8 cellular contexts compared by ENCODE assay signal in the genomic region with DNA sequence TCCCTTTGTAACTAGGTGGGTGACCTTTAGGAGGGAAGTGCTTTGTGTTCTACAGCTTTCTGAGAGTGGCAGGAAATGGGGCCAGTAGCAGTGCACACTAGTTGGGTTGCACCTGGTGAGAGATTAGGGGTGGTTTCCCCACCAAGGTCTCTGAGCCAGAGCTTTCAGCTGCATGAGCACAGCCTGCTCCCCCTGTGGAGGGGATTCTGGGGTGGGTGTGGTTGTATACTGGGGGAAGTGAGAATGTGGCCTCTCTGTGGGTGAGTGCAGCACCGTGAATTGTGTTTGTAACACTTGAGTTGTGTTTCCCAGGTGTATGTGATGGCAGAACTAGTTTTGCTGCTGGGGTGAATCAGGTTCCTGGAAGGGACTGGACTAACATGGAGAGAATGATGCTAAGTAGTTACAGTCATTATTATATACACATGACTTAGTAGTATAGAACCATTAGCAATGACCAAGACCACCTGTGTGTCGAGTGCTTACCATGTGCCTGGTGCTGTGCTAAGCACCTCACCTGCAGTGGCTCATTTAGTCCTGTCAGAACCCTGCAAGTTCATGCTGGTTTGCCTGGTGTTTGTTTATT. TPM values are rescaled to one million over a fixed set of nuclear protein-coding genes. Genes with fewer than 3 reads are reported as not detected.
A peak's percentile ranks its signal among the peaks of the same experiment; 100 is the strongest.
DNase-seq lines count a peak whose midpoint lies in the region; ATAC-seq, FAIRE-seq and TF ChIP-seq lines count a peak whose summit lies in the region.

No MANE protein-coding gene starts in this region.

- peak overlapping the region; percentile 15 for H3K27ac Mint-ChIP-seq in nephron progenitor cell

- H3K27ac ChIP-seq in cardiac muscle cell (peak overlapping the region; percentile 41), SJSA1 (no peak overlapping the region)

- H3K4me3 Mint-ChIP-seq in nephron progenitor cell: peak overlapping the region; percentile 72

- H3K36me3 ChIP-seq in cardiac muscle cell: no peaks in the 10 kb centered on the region
- no peaks in the 10 kb centered on the region for H3K36me3 ChIP-seq in SJSA1
- no peaks in the 10 kb centered on the region for H3K36me3 ChIP-seq in bronchial epithelial cell (ENCODE audit: control insufficient read depth, insufficient read depth, low read length)

- intact Hi-C loops in Right ventricle myocardium superior (cut with DNase I): loop anchor here (5.0 kb wide), 1 partner anchor 56 kb away; no protein-coding TSS in a partner anchor

- no peaks in the 10 kb centered on the region for H3K27me3 Mint-ChIP-seq in nephron progenitor cell (ENCODE audit: low read depth, poor library complexity)

- H3K9me3 Mint-ChIP-seq in nephron progenitor cell: no peaks in the 10 kb centered on the region

- no peak overlapping the region for H3K4me3 ChIP-seq in cardiac muscle cell
- H3K4me3 ChIP-seq in SJSA1: no peak overlapping the region
- no peak overlapping the region for H3K4me3 ChIP-seq in bronchial epithelial cell (ENCODE audit: low read depth, low read length)

- DNase-seq in cardiac muscle cell (ENCODE audit: low read depth in 1 of 2, low spot score in 1 of 2): no peak
- no peak for DNase-seq in Right ventricle myocardium superior
- DNase-seq in SJSA1 (ENCODE audit: low read depth in 1 of 2, low spot score in 2 of 2): peak; percentile 38 to 48
- DNase-seq in bronchial epithelial cell (ENCODE audit: low read depth): peak; percentile 62
- no peak for DNase-seq in nephron progenitor cell
- no peak for DNase-seq in Ammon's horn (ENCODE audit: low spot score)
- no peak for DNase-seq in kidney glomerular epithelial cell (lab: John Stamatoyannopoulos, UW)

- FAIRE-seq in bronchial epithelial cell (lab: Jason Lieb, UNC): no peak

- no peak for TF ChIP-seq CTCF in cardiac muscle cell (IDR thresholded peaks at IDR 0.05; ENCODE audit: low read depth, low read length)
- no peak for TF ChIP-seq CTCF in bronchial epithelial cell (IDR thresholded peaks at IDR 0.05; ENCODE audit: insufficient read depth, low read length, severe bottlenecking)
- TF ChIP-seq CTCF in nephron progenitor cell (IDR thresholded peaks at IDR 0.05): no peak

- H3K4me1 ChIP-seq in cardiac muscle cell (ENCODE audit: low read depth) (peaks cover 27% of the 10 kb centered on the region), SJSA1 (replicated peaks) (peaks cover 45% of the 10 kb centered on the region)

- peaks cover 80% of the 10 kb centered on the region for H3K4me1 Mint-ChIP-seq in nephron progenitor cell

- H3K36me3 Mint-ChIP-seq in nephron progenitor cell (ENCODE audit: low read depth): no peaks in the 10 kb centered on the region

- H3K9me3 ChIP-seq in cardiac muscle cell (ENCODE audit: low read depth) (no peaks in the 10 kb centered on the region), SJSA1 (replicated peaks) (no peaks in the 10 kb centered on the region)

- no peaks in the 10 kb centered on the region for H3K27me3 ChIP-seq in cardiac muscle cell
- no peaks in the 10 kb centered on the region for H3K27me3 ChIP-seq in SJSA1 (replicated peaks)
- no peaks in the 10 kb centered on the region for H3K27me3 ChIP-seq in bronchial epithelial cell (ENCODE audit: control insufficient read depth, insufficient read depth, low read length)

- ATAC-seq in Right ventricle myocardium superior (ENCODE audit: poor library complexity): no peak
- peak; percentile 71 for ATAC-seq in HG02943 (IDR thresholded peaks at IDR 0.05; ENCODE audit: low read depth, unreplicated experiment)

RNA-seq across cellular contexts. Expression of a gene that starts 11.8 kb away (rescaled TPM):
- total RNA-seq in cardiac muscle cell: 91.9 and 122 TPM in 2 replicates
- polyA plus RNA-seq in cardiac muscle cell: 70.4 and 79.4 TPM in 2 replicates
- total RNA-seq in Right ventricle myocardium superior: 67.3 TPM
- 101 and 114 TPM in 2 replicates for total RNA-seq in SJSA1 (2014; rRNA removed; shearing (Covaris generic))
- 6.1 and 27.4 TPM in 2 replicates for total RNA-seq in bronchial epithelial cell

Comparison
In these comparisons a context has a peak if more than half of its experiments do, and no peak if none do; other contexts are left out.
1. DNase-seq: peak in SJSA1 (2 of 2) and bronchial epithelial cell (single experiment); none in cardiac muscle cell (0 of 2), Right ventricle myocardium superior (single experiment), nephron progenitor cell (single experiment), Ammon's horn (single experiment) and kidney glomerular epithelial cell (single experiment).